In genomic region chr15:56699743-56700142, GRCh38 we compare ENCODE assay signal across 24 cellular contexts. TPM values are rescaled to one million over a fixed set of nuclear protein-coding genes. Genes with fewer than 3 reads are reported as not detected.
A peak's percentile ranks its signal among the peaks of the same experiment; 100 is the strongest.
DNase-seq lines count a peak whose midpoint lies in the region; ATAC-seq and TF ChIP-seq lines count a peak whose summit lies in the region.
"Had no signal": no experiment of that assay in that cellular context is flagged by ENCODE, and none has a peak within 500 bp of the region (broad histone marks: within the 10 kb centered on the region; RNA-seq: fewer than 3 reads in every experiment).

No MANE protein-coding gene starts in this region.

- no peaks in the 10 kb centered on the region for H3K27me3 ChIP-seq in SJCRH30
- H3K27me3 ChIP-seq: brain microvascular endothelial cell, dorsolateral prefrontal cortex, heart right ventricle had no signal

- peaks cover 25% of the 10 kb centered on the region for H3K36me3 Mint-ChIP-seq in activated CD8-positive, alpha-beta T cell treated with anti-CD3 and anti-CD28 coated beads for 36 hours (ENCODE audit: low read depth)
- H3K36me3 Mint-ChIP-seq in activated CD8-positive, alpha-beta T cell treated with anti-CD3 and anti-CD28 coated beads, Interleukin-2, amount 10 ng/mL, durations not matched to agents 7 days and 5 days (ENCODE audit: low read depth), result peaks cover 30% of the 10 kb centered on the region
- peaks cover 67% of the 10 kb centered on the region for H3K36me3 Mint-ChIP-seq in activated T-helper 17 cell treated with anti-CD3 and anti-CD28 coated beads, Interleukin-2, amount 50 U/mL, for 72 hours (ENCODE audit: low read depth)

- TF ChIP-seq CTCF in activated CD8-positive, alpha-beta T cell treated with anti-CD3 and anti-CD28 coated beads for 36 hours (IDR thresholded peaks at IDR 0.05), result no peak

- intact Hi-C loops in activated CD8-positive, alpha-beta T cell treated with anti-CD3 and anti-CD28 coated beads for 36 hours (cut with micrococcal nuclease), result no loop called here

- H3K27me3 Mint-ChIP-seq in activated CD8-positive, alpha-beta T cell treated with anti-CD3 and anti-CD28 coated beads for 36 hours, result no peaks in the 10 kb centered on the region
- no peaks in the 10 kb centered on the region for H3K27me3 Mint-ChIP-seq in activated CD8-positive, alpha-beta T cell treated with anti-CD3 and anti-CD28 coated beads, Interleukin-2, amount 10 ng/mL, durations not matched to agents 7 days and 5 days (ENCODE audit: low read depth)
- no peaks in the 10 kb centered on the region for H3K27me3 Mint-ChIP-seq in activated T-helper 17 cell treated with anti-CD3 and anti-CD28 coated beads, Interleukin-2, amount 50 U/mL, for 72 hours
- H3K27me3 Mint-ChIP-seq: CD4-positive, CD25-positive, alpha-beta regulatory T cell; IgD-negative memory B cell; stimulated activated naive CD8-positive, alpha-beta T cell treated with anti-CD3 and anti-CD28 coated beads, Interleukin-15, Interleukin-2, amounts not matched to agents 100 ng/mL and 50 ng/mL, for 24 hours had no signal

- CTCF ChIA-PET in activated CD8-positive, alpha-beta T cell treated with anti-CD3 and anti-CD28 coated beads for 36 hours (lab: Charles Lee), result no interaction called here
- CTCF ChIA-PET in activated CD8-positive, alpha-beta T cell treated with anti-CD3 and anti-CD28 coated beads, Interleukin-2, amount 10 ng/mL, durations not matched to agents 7 days and 5 days (lab: Charles Lee), result interaction anchor here (0.9 kb wide), 1 partner anchor 170 kb away, joined by 3 read pairs; no protein-coding TSS in a partner anchor

- no peak for DNase-seq in activated CD8-positive, alpha-beta T cell treated with anti-CD3 and anti-CD28 coated beads for 36 hours
- no peak for DNase-seq in activated CD8-positive, alpha-beta T cell treated with anti-CD3 and anti-CD28 coated beads, Interleukin-2, amount 10 ng/mL, durations not matched to agents 7 days and 5 days
- DNase-seq in Ammon's horn (ENCODE audit: low spot score) (no peak), SJCRH30 (no peak), NCI-H1694 treated with DMSO at 0.1 percent for 48 hours (lab: John Stamatoyannopoulos, UW) (no peak)
- DNase-seq: activated naive CD4-positive, alpha-beta T cell treated with Interleukin-2 at 50 U/mL for 16 hours; amniotic stem cell; brain microvascular endothelial cell; dorsolateral prefrontal cortex; heart right ventricle; NCI-H446; NCI-H748 treated with DMSO at 0.1 percent for 48 hours; posterior cingulate gyrus; right cardiac atrium; SHP77 treated with DMSO at 0.1 percent for 48 hours had no signal

- H3K9me3 Mint-ChIP-seq in activated CD8-positive, alpha-beta T cell treated with anti-CD3 and anti-CD28 coated beads for 36 hours, result no peaks in the 10 kb centered on the region
- H3K9me3 Mint-ChIP-seq in activated CD8-positive, alpha-beta T cell treated with anti-CD3 and anti-CD28 coated beads, Interleukin-2, amount 10 ng/mL, durations not matched to agents 7 days and 5 days (ENCODE audit: insufficient read depth), result no peaks in the 10 kb centered on the region
- no peaks in the 10 kb centered on the region for H3K9me3 Mint-ChIP-seq in activated T-helper 17 cell treated with anti-CD3 and anti-CD28 coated beads, Interleukin-2, amount 50 U/mL, for 72 hours
- H3K9me3 Mint-ChIP-seq: CD4-positive, CD25-positive, alpha-beta regulatory T cell; IgD-negative memory B cell; stimulated activated naive CD8-positive, alpha-beta T cell treated with anti-CD3 and anti-CD28 coated beads, Interleukin-15, Interleukin-2, amounts not matched to agents 100 ng/mL and 50 ng/mL, for 24 hours had no signal

- no peaks in the 10 kb centered on the region for H3K4me1 ChIP-seq in SJCRH30

- H3K27ac ChIP-seq in SJCRH30, result no peak overlapping the region
- H3K27ac ChIP-seq: brain microvascular endothelial cell, dorsolateral prefrontal cortex, heart right ventricle, thoracic aorta had no signal

- no peak overlapping the region for H3K4me3 ChIP-seq in SJCRH30
- H3K4me3 ChIP-seq: dorsolateral prefrontal cortex, heart right ventricle, smooth muscle cell, thoracic aorta had no signal

- no peaks in the 10 kb centered on the region for H3K9me3 ChIP-seq in SJCRH30 (replicated peaks)
- H3K9me3 ChIP-seq: heart right ventricle, thoracic aorta had no signal

- H3K27ac Mint-ChIP-seq in activated CD8-positive, alpha-beta T cell treated with anti-CD3 and anti-CD28 coated beads for 36 hours, result no peak overlapping the region
- no peak overlapping the region for H3K27ac Mint-ChIP-seq in activated CD8-positive, alpha-beta T cell treated with anti-CD3 and anti-CD28 coated beads, Interleukin-2, amount 10 ng/mL, durations not matched to agents 7 days and 5 days
- H3K27ac Mint-ChIP-seq in activated T-helper 17 cell treated with anti-CD3 and anti-CD28 coated beads, Interleukin-2, amount 50 U/mL, for 72 hours, result no peak overlapping the region
- H3K27ac Mint-ChIP-seq: CD4-positive, CD25-positive, alpha-beta regulatory T cell; IgD-negative memory B cell; stimulated activated naive CD8-positive, alpha-beta T cell treated with anti-CD3 and anti-CD28 coated beads, Interleukin-15, Interleukin-2, amounts not matched to agents 100 ng/mL and 50 ng/mL, for 24 hours had no signal

- ATAC-seq in activated CD8-positive, alpha-beta T cell treated with anti-CD3 and anti-CD28 coated beads for 36 hours, result peak; percentile 71
- no peak for ATAC-seq in activated CD8-positive, alpha-beta T cell treated with anti-CD3 and anti-CD28 coated beads, Interleukin-2, amount 10 ng/mL, durations not matched to agents 7 days and 5 days
- ATAC-seq in GM18520 (IDR thresholded peaks at IDR 0.05; ENCODE audit: unreplicated experiment) (peak; percentile 59), HG02610 (IDR thresholded peaks at IDR 0.05; ENCODE audit: unreplicated experiment) (peak; percentile 78)
- ATAC-seq in activated T-helper 17 cell treated with anti-CD3 and anti-CD28 coated beads, Interleukin-2, amount 50 U/mL, for 72 hours (replicated peaks), result peak; percentile 91
- ATAC-seq: heart right ventricle, Panc1, right cardiac atrium had no signal

- POLR2A ChIA-PET in activated CD8-positive, alpha-beta T cell treated with anti-CD3 and anti-CD28 coated beads for 36 hours (lab: Charles Lee), result no interaction called here
- POLR2A ChIA-PET in activated CD8-positive, alpha-beta T cell treated with anti-CD3 and anti-CD28 coated beads, Interleukin-2, amount 10 ng/mL, durations not matched to agents 7 days and 5 days (lab: Charles Lee), result no interaction called here

- no peak overlapping the region for H3K4me3 Mint-ChIP-seq in activated CD8-positive, alpha-beta T cell treated with anti-CD3 and anti-CD28 coated beads for 36 hours
- H3K4me3 Mint-ChIP-seq in activated CD8-positive, alpha-beta T cell treated with anti-CD3 and anti-CD28 coated beads, Interleukin-2, amount 10 ng/mL, durations not matched to agents 7 days and 5 days, result no peak overlapping the region
- H3K4me3 Mint-ChIP-seq in activated T-helper 17 cell treated with anti-CD3 and anti-CD28 coated beads, Interleukin-2, amount 50 U/mL, for 72 hours, result no peak overlapping the region
- H3K4me3 Mint-ChIP-seq: CD4-positive, CD25-positive, alpha-beta regulatory T cell; IgD-negative memory B cell; stimulated activated naive CD8-positive, alpha-beta T cell treated with anti-CD3 and anti-CD28 coated beads, Interleukin-15, Interleukin-2, amounts not matched to agents 100 ng/mL and 50 ng/mL, for 24 hours had no signal

- H3K4me1 Mint-ChIP-seq in activated CD8-positive, alpha-beta T cell treated with anti-CD3 and anti-CD28 coated beads for 36 hours (ENCODE audit: low read depth), result no peaks in the 10 kb centered on the region
- H3K4me1 Mint-ChIP-seq in activated CD8-positive, alpha-beta T cell treated with anti-CD3 and anti-CD28 coated beads, Interleukin-2, amount 10 ng/mL, durations not matched to agents 7 days and 5 days (ENCODE audit: low read depth), result peaks cover 2% of the 10 kb centered on the region
- H3K4me1 Mint-ChIP-seq in activated T-helper 17 cell treated with anti-CD3 and anti-CD28 coated beads, Interleukin-2, amount 50 U/mL, for 72 hours, result no peaks in the 10 kb centered on the region

- H3K36me3 ChIP-seq in SJCRH30, result peaks cover 17% of the 10 kb centered on the region

RNA-seq across cellular contexts. Expression of gene ZNF280D, which starts 33.6 kb away (rescaled TPM):
- 10 to 100 TPM; 16.2 to 17.0 TPM for total RNA-seq in activated CD8-positive, alpha-beta T cell treated with anti-CD3 and anti-CD28 coated beads for 36 hours
- total RNA-seq in activated CD8-positive, alpha-beta T cell treated with anti-CD3 and anti-CD28 coated beads, Interleukin-2, amount 10 ng/mL, durations not matched to agents 7 days and 5 days, result 10 to 100 TPM; 17.5 to 21.0 TPM
- 10 to 100 TPM; 16.3 to 18.4 TPM for total RNA-seq in activated T-helper 17 cell treated with anti-CD3 and anti-CD28 coated beads, Interleukin-2, amount 50 U/mL, for 72 hours
- total RNA-seq in SJCRH30 (2014; rRNA removed; shearing (Covaris generic)), result 15.9 and 17.6 TPM in 2 replicates
